20 cellular contexts compared by ENCODE assay signal in genomic region chr16:56923481-56923880, GRCh38. TPM values are rescaled to one million over a fixed set of nuclear protein-coding genes. Genes with fewer than 3 reads are reported as not detected.
DNase-seq lines count a peak whose midpoint lies in the region; ATAC-seq and TF ChIP-seq lines count a peak whose summit lies in the region.
"Had no signal": no experiment of that assay in that cellular context is flagged by ENCODE, and none has a peak within 500 bp of the region (broad histone marks: within the 10 kb centered on the region; RNA-seq: fewer than 3 reads in every experiment).

No MANE protein-coding gene starts in this region.

- H3K4me1 ChIP-seq in adipocyte (ENCODE audit: control insufficient read depth, insufficient read depth, low read length) = peaks cover 3% of the 10 kb centered on the region
- peaks cover 12% of the 10 kb centered on the region for H3K4me1 ChIP-seq in prostate gland (replicated peaks)
- no peaks in the 10 kb centered on the region for H3K4me1 ChIP-seq in colonic mucosa

- DNase-seq in AG09309 (ENCODE audit: low read depth) (peak; percentile 39), adipocyte (ENCODE audit: low read depth) (peak; percentile 56), fibroblast of villous mesenchyme (ENCODE audit: low read depth) (peak; percentile 92), prostate gland (ENCODE audit: low spot score) (no peak), colonic mucosa (no peak), T-helper 2 cell (no peak), left colon (no peak)
- DNase-seq: AML-193, Calu3, HCEC 1CT, KBM-7, NCI-H1048, NCI-H146, NCI-H2107, NCI-H69 had no signal

- H3K9ac ChIP-seq in adipocyte (ENCODE audit: low read length) (no peak overlapping the region), colonic mucosa (ENCODE audit: low read depth in 2 of 2, low read length in 2 of 2) (no peak overlapping the region)

- TF ChIP-seq POLR2A in prostate gland (IDR thresholded peaks at IDR 0.05) = no peak

- H3K27ac ChIP-seq in prostate gland (peak overlapping the region; percentile 40 to 94), colonic mucosa (no peak overlapping the region)

- H3K27me3 ChIP-seq in adipocyte (replicated peaks; ENCODE audit: control insufficient read depth, insufficient read depth, low read length) (peaks cover 26% of the 10 kb centered on the region), prostate gland (replicated peaks; ENCODE audit: insufficient read depth) (no peaks in the 10 kb centered on the region), colonic mucosa (no peaks in the 10 kb centered on the region)

- H3K36me3 ChIP-seq in adipocyte (ENCODE audit: control insufficient read depth, insufficient read depth, low read length, severe bottlenecking) (no peaks in the 10 kb centered on the region), prostate gland (no peaks in the 10 kb centered on the region), colonic mucosa (no peaks in the 10 kb centered on the region)

- H3K4me3 ChIP-seq in AG09309 (ENCODE audit: control insufficient read depth, low read depth, low read length) (no peak overlapping the region), adipocyte (ENCODE audit: low read length) (no peak overlapping the region), fibroblast of villous mesenchyme (ENCODE audit: low read depth, low read length) (no peak overlapping the region), prostate gland (no peak overlapping the region), colonic mucosa (no peak overlapping the region)
- H3K4me3 ChIP-seq: GM12878 had no signal

- ATAC-seq in left colon = no peak
- ATAC-seq in GM19452 (IDR thresholded peaks at IDR 0.05; ENCODE audit: unreplicated experiment) = no peak
- ATAC-seq: GM12878 had no signal

- TF ChIP-seq CTCF in AG09309 (IDR thresholded peaks at IDR 0.05; ENCODE audit: control insufficient read depth, insufficient read depth, low read depth, low read length, missing control alignments) (no peak), fibroblast of villous mesenchyme (IDR thresholded peaks at IDR 0.05; ENCODE audit: insufficient read depth, low read depth, low read length) (no peak), prostate gland (IDR thresholded peaks at IDR 0.05) (no peak), colonic mucosa (IDR thresholded peaks at IDR 0.05) (no peak)

- WGBS in prostate gland = 93% methylated on average over 8 of the region's 8 CpGs

- H3K9me3 ChIP-seq in adipocyte (ENCODE audit: control insufficient read depth, low read length) (no peaks in the 10 kb centered on the region), prostate gland (no peaks in the 10 kb centered on the region), colonic mucosa (no peaks in the 10 kb centered on the region)

- intact Hi-C loops in prostate gland (cut with DNase I) (no loop called here), colonic mucosa (cut with DNase I) (no loop called here), left colon (cut with DNase I, micrococcal nuclease) (no loop called here)

RNA-seq across cellular contexts. Expression of gene HERPUD1, which starts 8.5 kb away (rescaled TPM):
- total RNA-seq in fibroblast of villous mesenchyme (98.4 and 135 TPM in 2 replicates), prostate gland (100 to 1,000 TPM; 365 to 952 TPM), colonic mucosa (100 to 1,000 TPM; 130 to 194 TPM), left colon (100 to 1,000 TPM; 156 to 184 TPM)

RNA-seq across cellular contexts. Expression of gene CETP, which starts 38.3 kb away (rescaled TPM):
- total RNA-seq in fibroblast of villous mesenchyme (not detected in 2 replicates), prostate gland (under 1 TPM in 1 of 2 donors, not detected in 1; 0.40 TPM), colonic mucosa (not detected), left colon (under 1 TPM in 1 of 2 donors, not detected in 1; 0.28 TPM)
- total RNA-seq: Calu3, G401, HT1080, M059J had no signal

RNA-seq across cellular contexts. Expression of gene SLC12A3, which starts 58.5 kb away (rescaled TPM):
- total RNA-seq in fibroblast of villous mesenchyme (not detected in 2 replicates), prostate gland (under 1 TPM in 1 of 2 donors, not detected in 1; 0.23 TPM), colonic mucosa (not detected), left colon (under 1 TPM in 1 of 2 donors, not detected in 1; 0.11 TPM)
- total RNA-seq: Calu3, G401, HT1080, M059J had no signal

Comparison
In these comparisons a context has a peak if more than half of its experiments do, and no peak if none do; other contexts are left out.
1. DNase-seq: peak in AG09309 (single experiment), adipocyte (single experiment) and fibroblast of villous mesenchyme (single experiment); none in prostate gland (single experiment), colonic mucosa (single experiment), T-helper 2 cell (0 of 5) and left colon (0 of 2).